ENCODE assay signal across 1 cellular context in genomic region chr3:23919628-23920027, GRCh38.
TF ChIP-seq lines count a peak whose summit lies in the region.

No MANE protein-coding gene starts in this region.

TF ChIP-seq in IMR-90, 13 proteins besides CTCF, POLR2A, EP300 and RAD21:
- TF ChIP-seq MAZ (IDR thresholded peaks at IDR 0.05; ENCODE audit: borderline replicate concordance, low read depth, low read length) (no peak), RCOR1 (IDR thresholded peaks at IDR 0.05; ENCODE audit: insufficient replicate concordance, low read length) (no peak), USF2 (IDR thresholded peaks at IDR 0.05; ENCODE audit: low read depth, low read length) (no peak), BHLHE40 (IDR thresholded peaks at IDR 0.05; ENCODE audit: low read depth, low read length) (no peak), CHD1 (IDR thresholded peaks at IDR 0.05; ENCODE audit: low read depth, low read length) (no peak), MXI1 (IDR thresholded peaks at IDR 0.05; ENCODE audit: borderline replicate concordance, low read depth, low read length) (no peak)
TF ChIP-seq in IMR-90: peak in this region for 0.
